ENCODE assay signal across 2 cellular contexts in the genomic region with DNA sequence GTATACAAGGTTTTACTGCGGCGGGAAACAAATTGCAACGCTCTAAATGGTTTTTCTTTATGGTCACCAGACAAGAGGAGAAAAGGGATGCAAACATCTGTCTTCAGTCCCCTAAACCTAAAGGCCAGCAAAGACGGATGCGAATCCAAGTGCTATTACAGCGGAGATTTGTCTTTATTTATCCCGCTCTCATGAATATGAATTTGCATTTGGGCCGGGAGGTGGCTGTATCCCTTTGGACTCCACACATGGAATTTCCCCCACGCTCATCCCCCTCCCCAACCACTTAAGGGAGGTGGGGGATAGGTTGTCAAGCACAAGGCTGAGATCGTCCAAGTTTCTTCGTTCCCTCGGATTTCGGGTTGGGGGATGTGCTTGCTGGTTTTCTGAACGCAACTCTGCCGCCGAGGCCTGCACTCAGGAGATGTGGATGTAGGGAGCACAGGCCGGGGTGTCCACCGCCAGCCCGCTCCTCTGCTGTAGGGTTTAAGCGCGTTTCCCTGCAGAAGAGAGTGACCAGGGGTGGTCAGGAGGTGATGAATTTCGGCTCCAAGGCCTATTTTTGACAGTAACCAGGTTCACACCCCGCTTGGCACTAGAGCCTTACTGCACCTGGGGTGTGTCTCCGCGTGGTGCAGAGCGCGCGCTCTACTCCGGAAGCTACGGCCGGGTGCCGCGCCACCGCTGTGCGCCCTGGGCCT.
TF ChIP-seq lines count a peak whose summit lies in the region.

No MANE protein-coding gene starts in this region.

TF ChIP-seq in GM23338, 12 proteins besides CTCF, POLR2A, EP300 and RAD21:
- TF ChIP-seq, protein P1, sequence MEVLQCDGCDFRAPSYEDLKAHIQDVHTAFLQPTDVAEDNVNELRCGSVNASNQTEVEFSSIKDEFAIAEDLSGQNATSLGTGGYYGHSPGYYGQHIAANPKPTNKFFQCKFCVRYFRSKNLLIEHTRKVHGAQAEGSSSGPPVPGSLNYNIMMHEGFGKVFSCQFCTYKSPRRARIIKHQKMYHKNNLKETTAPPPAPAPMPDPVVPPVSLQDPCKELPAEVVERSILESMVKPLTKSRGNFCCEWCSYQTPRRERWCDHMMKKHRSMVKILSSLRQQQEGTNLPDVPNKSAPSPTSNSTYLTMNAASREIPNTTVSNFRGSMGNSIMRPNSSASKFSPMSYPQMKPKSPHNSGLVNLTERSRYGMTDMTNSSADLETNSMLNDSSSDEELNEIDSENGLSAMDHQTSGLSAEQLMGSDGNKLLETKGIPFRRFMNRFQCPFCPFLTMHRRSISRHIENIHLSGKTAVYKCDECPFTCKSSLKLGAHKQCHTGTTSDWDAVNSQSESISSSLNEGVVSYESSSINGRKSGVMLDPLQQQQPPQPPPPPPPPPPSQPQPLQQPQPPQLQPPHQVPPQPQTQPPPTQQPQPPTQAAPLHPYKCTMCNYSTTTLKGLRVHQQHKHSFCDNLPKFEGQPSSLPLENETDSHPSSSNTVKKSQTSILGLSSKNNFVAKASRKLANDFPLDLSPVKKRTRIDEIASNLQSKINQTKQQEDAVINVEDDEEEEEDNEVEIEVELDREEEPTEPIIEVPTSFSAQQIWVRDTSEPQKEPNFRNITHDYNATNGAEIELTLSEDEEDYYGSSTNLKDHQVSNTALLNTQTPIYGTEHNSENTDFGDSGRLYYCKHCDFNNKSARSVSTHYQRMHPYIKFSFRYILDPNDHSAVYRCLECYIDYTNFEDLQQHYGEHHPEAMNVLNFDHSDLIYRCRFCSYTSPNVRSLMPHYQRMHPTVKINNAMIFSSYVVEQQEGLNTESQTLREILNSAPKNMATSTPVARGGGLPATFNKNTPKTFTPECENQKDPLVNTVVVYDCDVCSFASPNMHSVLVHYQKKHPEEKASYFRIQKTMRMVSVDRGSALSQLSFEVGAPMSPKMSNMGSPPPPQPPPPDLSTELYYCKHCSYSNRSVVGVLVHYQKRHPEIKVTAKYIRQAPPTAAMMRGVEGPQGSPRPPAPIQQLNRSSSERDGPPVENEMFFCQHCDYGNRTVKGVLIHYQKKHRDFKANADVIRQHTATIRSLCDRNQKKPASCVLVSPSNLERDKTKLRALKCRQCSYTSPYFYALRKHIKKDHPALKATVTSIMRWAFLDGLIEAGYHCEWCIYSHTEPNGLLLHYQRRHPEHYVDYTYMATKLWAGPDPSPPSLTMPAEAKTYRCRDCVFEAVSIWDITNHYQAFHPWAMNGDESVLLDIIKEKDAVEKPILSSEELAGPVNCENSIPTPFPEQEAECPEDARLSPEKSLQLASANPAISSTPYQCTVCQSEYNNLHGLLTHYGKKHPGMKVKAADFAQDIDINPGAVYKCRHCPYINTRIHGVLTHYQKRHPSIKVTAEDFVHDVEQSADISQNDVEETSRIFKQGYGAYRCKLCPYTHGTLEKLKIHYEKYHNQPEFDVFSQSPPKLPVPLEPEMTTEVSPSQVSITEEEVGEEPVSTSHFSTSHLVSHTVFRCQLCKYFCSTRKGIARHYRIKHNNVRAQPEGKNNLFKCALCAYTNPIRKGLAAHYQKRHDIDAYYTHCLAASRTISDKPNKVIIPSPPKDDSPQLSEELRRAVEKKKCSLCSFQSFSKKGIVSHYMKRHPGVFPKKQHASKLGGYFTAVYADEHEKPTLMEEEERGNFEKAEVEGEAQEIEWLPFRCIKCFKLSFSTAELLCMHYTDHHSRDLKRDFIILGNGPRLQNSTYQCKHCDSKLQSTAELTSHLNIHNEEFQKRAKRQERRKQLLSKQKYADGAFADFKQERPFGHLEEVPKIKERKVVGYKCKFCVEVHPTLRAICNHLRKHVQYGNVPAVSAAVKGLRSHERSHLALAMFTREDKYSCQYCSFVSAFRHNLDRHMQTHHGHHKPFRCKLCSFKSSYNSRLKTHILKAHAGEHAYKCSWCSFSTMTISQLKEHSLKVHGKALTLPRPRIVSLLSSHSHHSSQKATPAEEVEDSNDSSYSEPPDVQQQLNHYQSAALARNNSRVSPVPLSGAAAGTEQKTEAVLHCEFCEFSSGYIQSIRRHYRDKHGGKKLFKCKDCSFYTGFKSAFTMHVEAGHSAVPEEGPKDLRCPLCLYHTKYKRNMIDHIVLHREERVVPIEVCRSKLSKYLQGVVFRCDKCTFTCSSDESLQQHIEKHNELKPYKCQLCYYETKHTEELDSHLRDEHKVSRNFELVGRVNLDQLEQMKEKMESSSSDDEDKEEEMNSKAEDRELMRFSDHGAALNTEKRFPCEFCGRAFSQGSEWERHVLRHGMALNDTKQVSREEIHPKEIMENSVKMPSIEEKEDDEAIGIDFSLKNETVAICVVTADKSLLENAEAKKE (CRISPR knock-in tag; IDR thresholded peaks at IDR 0.05): no peak
- TF ChIP-seq STAT1 (IDR thresholded peaks at IDR 0.05; ENCODE audit: unreplicated experiment) (no peak), EZH2phosphoT487 (IDR thresholded peaks at IDR 0.05; ENCODE audit: unreplicated experiment) (peak; percentile 28), EZH2 (IDR thresholded peaks at IDR 0.05; ENCODE audit: low read depth, unreplicated experiment) (peak; percentile 57)

TF ChIP-seq in SK-N-SH, 30 proteins besides CTCF, POLR2A, EP300 and RAD21:
- TF ChIP-seq MEF2A (IDR thresholded peaks at IDR 0.05; ENCODE audit: borderline replicate concordance, low read depth) (no peak), RFX5 (IDR thresholded peaks at IDR 0.05; ENCODE audit: low read length) (no peak), MXI1 (IDR thresholded peaks at IDR 0.05; ENCODE audit: low read depth, low read length) (0 out of 2 replicates have a peak, but pooled peaks have one; percentile 37), POLR2AphosphoS5 (IDR thresholded peaks at IDR 0.05; ENCODE audit: low read depth, low read length) (no peak), GATA2 (CRISPR knock-in tag; IDR thresholded peaks at IDR 0.05) (0 out of 2 replicates have a peak, but pooled peaks have one; percentile 11), SMC3 (IDR thresholded peaks at IDR 0.05; ENCODE audit: low read depth, low read length) (no peak), CHD2 (IDR thresholded peaks at IDR 0.05; ENCODE audit: low read length, partially characterized antibody) (peak; percentile 26), SIN3A (IDR thresholded peaks at IDR 0.05; ENCODE audit: borderline replicate concordance, low read depth, low read length) (no peak)
